In genomic region chr1:70790232-70790923, GRCh38 we compare ENCODE assay signal across 1 cellular context.
TF ChIP-seq lines count a peak whose summit lies in the region.

No MANE protein-coding gene starts in this region.

TF ChIP-seq in K562, 482 proteins besides CTCF, POLR2A, EP300 and RAD21:
- TF ChIP-seq, protein P1, sequence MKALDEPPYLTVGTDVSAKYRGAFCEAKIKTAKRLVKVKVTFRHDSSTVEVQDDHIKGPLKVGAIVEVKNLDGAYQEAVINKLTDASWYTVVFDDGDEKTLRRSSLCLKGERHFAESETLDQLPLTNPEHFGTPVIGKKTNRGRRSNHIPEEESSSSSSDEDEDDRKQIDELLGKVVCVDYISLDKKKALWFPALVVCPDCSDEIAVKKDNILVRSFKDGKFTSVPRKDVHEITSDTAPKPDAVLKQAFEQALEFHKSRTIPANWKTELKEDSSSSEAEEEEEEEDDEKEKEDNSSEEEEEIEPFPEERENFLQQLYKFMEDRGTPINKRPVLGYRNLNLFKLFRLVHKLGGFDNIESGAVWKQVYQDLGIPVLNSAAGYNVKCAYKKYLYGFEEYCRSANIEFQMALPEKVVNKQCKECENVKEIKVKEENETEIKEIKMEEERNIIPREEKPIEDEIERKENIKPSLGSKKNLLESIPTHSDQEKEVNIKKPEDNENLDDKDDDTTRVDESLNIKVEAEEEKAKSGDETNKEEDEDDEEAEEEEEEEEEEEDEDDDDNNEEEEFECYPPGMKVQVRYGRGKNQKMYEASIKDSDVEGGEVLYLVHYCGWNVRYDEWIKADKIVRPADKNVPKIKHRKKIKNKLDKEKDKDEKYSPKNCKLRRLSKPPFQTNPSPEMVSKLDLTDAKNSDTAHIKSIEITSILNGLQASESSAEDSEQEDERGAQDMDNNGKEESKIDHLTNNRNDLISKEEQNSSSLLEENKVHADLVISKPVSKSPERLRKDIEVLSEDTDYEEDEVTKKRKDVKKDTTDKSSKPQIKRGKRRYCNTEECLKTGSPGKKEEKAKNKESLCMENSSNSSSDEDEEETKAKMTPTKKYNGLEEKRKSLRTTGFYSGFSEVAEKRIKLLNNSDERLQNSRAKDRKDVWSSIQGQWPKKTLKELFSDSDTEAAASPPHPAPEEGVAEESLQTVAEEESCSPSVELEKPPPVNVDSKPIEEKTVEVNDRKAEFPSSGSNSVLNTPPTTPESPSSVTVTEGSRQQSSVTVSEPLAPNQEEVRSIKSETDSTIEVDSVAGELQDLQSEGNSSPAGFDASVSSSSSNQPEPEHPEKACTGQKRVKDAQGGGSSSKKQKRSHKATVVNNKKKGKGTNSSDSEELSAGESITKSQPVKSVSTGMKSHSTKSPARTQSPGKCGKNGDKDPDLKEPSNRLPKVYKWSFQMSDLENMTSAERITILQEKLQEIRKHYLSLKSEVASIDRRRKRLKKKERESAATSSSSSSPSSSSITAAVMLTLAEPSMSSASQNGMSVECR (CRISPR knock-in tag; IDR thresholded peaks at IDR 0.05), result no peak
